ENCODE assay signal across 27 cellular contexts in genomic region chr4:98334461-98334860, GRCh38.
"Had no signal": no experiment of that assay in that cellular context is flagged by ENCODE, and none has a peak within 500 bp of the region (broad histone marks: within the 10 kb centered on the region; RNA-seq: fewer than 3 reads in every experiment).

No MANE protein-coding gene starts in this region.

- H3K9me3 ChIP-seq: prostate gland, testis, thyroid gland had no signal

- H3K27me3 ChIP-seq: pancreas, stomach, testis, thyroid gland, upper lobe of right lung had no signal

- H3K4me3 Mint-ChIP-seq: immature natural killer cell; naive thymus-derived CD4-positive, alpha-beta T cell; natural killer cell treated with Interleukin-12 subunit alpha and Interleukin-12 subunit beta and Interleukin-15 and Interleukin-18, amount 100 ng/mL, for 72 hours; stimulated activated naive B cell treated with anti-CD40 and anti-IgM and Interleukin-4, amounts not matched to agents 10 μg/mL and 1 μg/mL and 100 μg/mL, for 72 hours had no signal

- DNase-seq: hypothalamus; immature natural killer cell; islet precursor cell; left ventricle myocardium inferior; midbrain; mucosa of descending colon; naive thymus-derived CD4-positive, alpha-beta T cell; pancreas; posterior cingulate gyrus; retina; right cardiac atrium; stimulated activated CD4-positive, alpha-beta T cell treated with anti-CD3 and anti-CD28 coated beads, Interleukin-12 subunit alpha, Interleukin-12 subunit beta, amount 100 ng/mL, for 4 hours; stimulated activated CD4-positive, alpha-beta T cell treated with anti-CD3 and anti-CD28 coated beads, Interleukin-15, amount 100 ng/mL, for 24 hours; stimulated activated CD4-positive, alpha-beta T cell treated with anti-CD3 and anti-CD28 coated beads, Interleukin-2, amount 100 ng/mL, for 24 hours; stimulated activated CD4-positive, alpha-beta T cell treated with anti-CD3 and anti-CD28 coated beads, Interleukin-4, amount 100 ng/mL, for 1 hour; stimulated activated naive B cell treated with anti-CD40 and anti-IgM and Interleukin-4, amounts not matched to agents 10 μg/mL and 1 μg/mL and 100 μg/mL, for 72 hours; stimulated activated naive CD8-positive, alpha-beta T cell treated with anti-CD3 and anti-CD28 coated beads, Interleukin-15, Interleukin-2, amounts not matched to agents 100 U/mL and 50 U/mL, for 24 hours; stomach; testis; thyroid gland; trophoblast cell; upper lobe of right lung had no signal

- H3K27ac Mint-ChIP-seq: immature natural killer cell; naive thymus-derived CD4-positive, alpha-beta T cell; natural killer cell treated with Interleukin-12 subunit alpha and Interleukin-12 subunit beta and Interleukin-15 and Interleukin-18, amount 100 ng/mL, for 72 hours; stimulated activated naive B cell treated with anti-CD40 and anti-IgM and Interleukin-4, amounts not matched to agents 10 μg/mL and 1 μg/mL and 100 μg/mL, for 72 hours had no signal

- H3K4me3 ChIP-seq: left ventricle myocardium inferior, lung, mucosa of descending colon, pancreas, prostate gland, skin epidermis, stomach, testis, thyroid gland, upper lobe of right lung had no signal

- H3K4me1 ChIP-seq: left ventricle myocardium inferior, pancreas, prostate gland, stomach, testis, thyroid gland, upper lobe of right lung had no signal

- FAIRE-seq: pancreas, urothelium cell line had no signal

- H3K27me3 Mint-ChIP-seq: naive thymus-derived CD4-positive, alpha-beta T cell; natural killer cell treated with Interleukin-12 subunit alpha and Interleukin-12 subunit beta and Interleukin-15 and Interleukin-18, amount 100 ng/mL, for 72 hours; stimulated activated naive B cell treated with anti-CD40 and anti-IgM and Interleukin-4, amounts not matched to agents 10 μg/mL and 1 μg/mL and 100 μg/mL, for 72 hours had no signal

- H3K36me3 ChIP-seq: prostate gland, thyroid gland, upper lobe of right lung had no signal

- H3K27ac ChIP-seq: left ventricle myocardium inferior, pancreas, prostate gland, skin epidermis, stomach, testis, thyroid gland, upper lobe of right lung had no signal
